Comparison of ENCODE assay signal across 18 cellular contexts in the genomic region with DNA sequence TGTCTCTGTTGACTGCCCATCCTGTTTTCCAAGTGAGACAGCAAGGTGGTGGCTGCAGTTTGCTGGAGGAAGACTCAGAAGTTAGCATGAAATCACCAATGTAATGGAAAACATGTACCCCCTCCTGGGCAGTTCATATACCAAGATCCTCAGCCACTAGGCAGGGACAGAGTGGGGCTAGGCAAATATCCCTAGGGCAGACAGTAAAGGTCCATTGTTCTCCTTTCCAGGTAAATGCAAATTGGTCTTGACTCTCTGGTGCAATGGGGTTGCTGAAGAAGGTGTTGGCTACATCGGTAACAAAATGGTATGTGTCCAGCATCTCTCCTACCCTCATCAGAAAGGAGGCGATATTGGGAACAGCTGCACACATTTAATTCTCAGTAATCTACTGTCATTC.
A peak's percentile ranks its signal among the peaks of the same experiment; 100 is the strongest.
DNase-seq lines count a peak whose midpoint lies in the region; ATAC-seq and TF ChIP-seq lines count a peak whose summit lies in the region.
"Had no signal": no experiment of that assay in that cellular context is flagged by ENCODE, and none has a peak within 500 bp of the region (broad histone marks: within the 10 kb centered on the region; RNA-seq: fewer than 3 reads in every experiment).

No MANE protein-coding gene starts in this region.

- no peak overlapping the region for H3K27ac Mint-ChIP-seq in activated T-helper 2 cell treated with anti-CD3 and anti-CD28 coated beads, Interferon-gamma antibody, Interleukin-2, Interleukin-4, amounts not matched to agents 10 μg/mL and 5 μg/mL and 100 μg/mL, durations not matched to agents 14 hours and 24 hours and 36 hours
- H3K27ac Mint-ChIP-seq: B cell; CD4-positive, CD25-positive, alpha-beta regulatory T cell; CD8-positive, alpha-beta memory T cell had no signal

- ATAC-seq in GM21737 (IDR thresholded peaks at IDR 0.05; ENCODE audit: unreplicated experiment) (no peak), left colon (no peak)

- DNase-seq in NCI-H69 (lab: John Stamatoyannopoulos, UW) = peak; percentile 31
- no peak for DNase-seq in NCI-H446 (lab: John Stamatoyannopoulos, UW)
- no peak for DNase-seq in activated T-helper 2 cell treated with anti-CD3 and anti-CD28 coated beads, Interferon-gamma antibody, Interleukin-2, Interleukin-4, amounts not matched to agents 10 μg/mL and 5 μg/mL and 100 μg/mL, durations not matched to agents 14 hours and 24 hours and 36 hours (ENCODE audit: low spot score)
- DNase-seq in left colon = no peak
- DNase-seq: 8988T; CD4-positive, CD25-positive, alpha-beta regulatory T cell; CD8-positive, alpha-beta memory T cell; COR-L47; DMS 273 treated with DMSO at 0.1 percent for 48 hours; DND-41; EL had no signal

- intact Hi-C loops in activated T-helper 2 cell treated with anti-CD3 and anti-CD28 coated beads, Interferon-gamma antibody, Interleukin-2, Interleukin-4, amounts not matched to agents 10 μg/mL and 5 μg/mL and 100 μg/mL, durations not matched to agents 14 hours and 24 hours and 36 hours (cut with micrococcal nuclease) = no loop called here
- intact Hi-C loops in left colon (cut with DNase I, micrococcal nuclease) = no loop called here

- no peaks in the 10 kb centered on the region for H3K4me1 Mint-ChIP-seq in activated T-helper 2 cell treated with anti-CD3 and anti-CD28 coated beads, Interferon-gamma antibody, Interleukin-2, Interleukin-4, amounts not matched to agents 10 μg/mL and 5 μg/mL and 100 μg/mL, durations not matched to agents 14 hours and 24 hours and 36 hours (ENCODE audit: low read depth)
- H3K4me1 Mint-ChIP-seq: B cell; CD4-positive, CD25-positive, alpha-beta regulatory T cell; CD8-positive, alpha-beta memory T cell had no signal

- H3K4me3 ChIP-seq in HEK293 (ENCODE audit: low read depth, low read length) = no peak overlapping the region
- peak overlapping the region; percentile 15; the same call in 1 of the 2 replicates for H3K4me3 ChIP-seq in iPS-18c (ENCODE audit: insufficient read depth, low read depth, low read length)
- H3K4me3 ChIP-seq: BLaER1 treated with 17β-estradiol and CSF1 and Interleukin-3, amounts not matched to agents 10 nM and 100 nM; HAP-1 had no signal

- no peaks in the 10 kb centered on the region for H3K36me3 ChIP-seq in HEK293 (ENCODE audit: control insufficient read depth in 2 of 2, insufficient read depth in 1 of 2, low read length in 2 of 2)
- H3K36me3 ChIP-seq: BLaER1 treated with 17β-estradiol and CSF1 and Interleukin-3, amounts not matched to agents 10 nM and 100 nM; HAP-1 had no signal

- peak overlapping the region; percentile 30 for H3K27ac ChIP-seq in C4-2B
- no peak overlapping the region for H3K27ac ChIP-seq in HEK293 (ENCODE audit: extremely low read depth, low read depth, low read length)
- H3K27ac ChIP-seq: BLaER1 treated with 17β-estradiol and CSF1 and Interleukin-3, amounts not matched to agents 10 nM and 100 nM had no signal

- CTCF ChIA-PET in HEK293 (lab: Yijun Ruan, JAX) = interaction anchor here (0.6 to 0.9 kb wide), 2 partner anchors 10 to 482 kb away, joined by 3 read pairs; no protein-coding TSS in a partner anchor

- TF ChIP-seq CTCF in C4-2B (conservative IDR thresholded peaks at IDR 0.05) (no peak), HEK293 (tag by site-specific recombination; IDR thresholded peaks at IDR 0.05) (no peak)

- no peaks in the 10 kb centered on the region for H3K9me3 Mint-ChIP-seq in activated T-helper 2 cell treated with anti-CD3 and anti-CD28 coated beads, Interferon-gamma antibody, Interleukin-2, Interleukin-4, amounts not matched to agents 10 μg/mL and 5 μg/mL and 100 μg/mL, durations not matched to agents 14 hours and 24 hours and 36 hours
- H3K9me3 Mint-ChIP-seq: CD8-positive, alpha-beta memory T cell had no signal

- H3K36me3 Mint-ChIP-seq in activated T-helper 2 cell treated with anti-CD3 and anti-CD28 coated beads, Interferon-gamma antibody, Interleukin-2, Interleukin-4, amounts not matched to agents 10 μg/mL and 5 μg/mL and 100 μg/mL, durations not matched to agents 14 hours and 24 hours and 36 hours (ENCODE audit: low read depth) = no peaks in the 10 kb centered on the region
- H3K36me3 Mint-ChIP-seq: CD4-positive, CD25-positive, alpha-beta regulatory T cell; CD8-positive, alpha-beta memory T cell had no signal

- H3K9me3 ChIP-seq in HEK293 (ENCODE audit: control insufficient read depth, insufficient read depth, low read depth, low read length) (no peaks in the 10 kb centered on the region), iPS-18c (ENCODE audit: control insufficient read depth, insufficient read depth, low read length) (peaks cover 2% of the 10 kb centered on the region)
- H3K9me3 ChIP-seq: HAP-1 had no signal

- no peak overlapping the region for H3K4me3 Mint-ChIP-seq in activated T-helper 2 cell treated with anti-CD3 and anti-CD28 coated beads, Interferon-gamma antibody, Interleukin-2, Interleukin-4, amounts not matched to agents 10 μg/mL and 5 μg/mL and 100 μg/mL, durations not matched to agents 14 hours and 24 hours and 36 hours (ENCODE audit: low read depth)
- H3K4me3 Mint-ChIP-seq: B cell; CD4-positive, CD25-positive, alpha-beta regulatory T cell; CD8-positive, alpha-beta memory T cell had no signal

- POLR2A ChIA-PET in HEK293 (lab: Yijun Ruan, JAX) = interaction anchor here (0.6 kb wide), 1 partner anchor 11 kb away, joined by 6 read pairs; no protein-coding TSS in a partner anchor

- H3K27me3 Mint-ChIP-seq in activated T-helper 2 cell treated with anti-CD3 and anti-CD28 coated beads, Interferon-gamma antibody, Interleukin-2, Interleukin-4, amounts not matched to agents 10 μg/mL and 5 μg/mL and 100 μg/mL, durations not matched to agents 14 hours and 24 hours and 36 hours (ENCODE audit: low read depth) = no peaks in the 10 kb centered on the region
- H3K27me3 Mint-ChIP-seq: B cell; CD8-positive, alpha-beta memory T cell had no signal

- H3K4me1 ChIP-seq in HEK293 (ENCODE audit: control insufficient read depth, insufficient read depth, low read length) = no peaks in the 10 kb centered on the region
- H3K4me1 ChIP-seq: BLaER1 treated with 17β-estradiol and CSF1 and Interleukin-3, amounts not matched to agents 10 nM and 100 nM; HAP-1 had no signal

TF ChIP-seq in HEK293, 187 proteins besides CTCF, POLR2A, EP300 and RAD21:
- TF ChIP-seq ZNF157 (tag by site-specific recombination; IDR thresholded peaks at IDR 0.05) = peak; percentile 96
- TF ChIP-seq, protein P1, sequence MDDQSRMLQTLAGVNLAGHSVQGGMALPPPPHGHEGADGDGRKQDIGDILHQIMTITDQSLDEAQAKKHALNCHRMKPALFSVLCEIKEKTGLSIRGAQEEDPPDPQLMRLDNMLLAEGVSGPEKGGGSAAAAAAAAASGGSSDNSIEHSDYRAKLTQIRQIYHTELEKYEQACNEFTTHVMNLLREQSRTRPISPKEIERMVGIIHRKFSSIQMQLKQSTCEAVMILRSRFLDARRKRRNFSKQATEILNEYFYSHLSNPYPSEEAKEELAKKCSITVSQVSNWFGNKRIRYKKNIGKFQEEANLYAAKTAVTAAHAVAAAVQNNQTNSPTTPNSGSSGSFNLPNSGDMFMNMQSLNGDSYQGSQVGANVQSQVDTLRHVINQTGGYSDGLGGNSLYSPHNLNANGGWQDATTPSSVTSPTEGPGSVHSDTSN (CRISPR knock-in tag; IDR thresholded peaks at IDR 0.05) = no peak
